ENCODE assay signal across 8 cellular contexts in the genomic region with DNA sequence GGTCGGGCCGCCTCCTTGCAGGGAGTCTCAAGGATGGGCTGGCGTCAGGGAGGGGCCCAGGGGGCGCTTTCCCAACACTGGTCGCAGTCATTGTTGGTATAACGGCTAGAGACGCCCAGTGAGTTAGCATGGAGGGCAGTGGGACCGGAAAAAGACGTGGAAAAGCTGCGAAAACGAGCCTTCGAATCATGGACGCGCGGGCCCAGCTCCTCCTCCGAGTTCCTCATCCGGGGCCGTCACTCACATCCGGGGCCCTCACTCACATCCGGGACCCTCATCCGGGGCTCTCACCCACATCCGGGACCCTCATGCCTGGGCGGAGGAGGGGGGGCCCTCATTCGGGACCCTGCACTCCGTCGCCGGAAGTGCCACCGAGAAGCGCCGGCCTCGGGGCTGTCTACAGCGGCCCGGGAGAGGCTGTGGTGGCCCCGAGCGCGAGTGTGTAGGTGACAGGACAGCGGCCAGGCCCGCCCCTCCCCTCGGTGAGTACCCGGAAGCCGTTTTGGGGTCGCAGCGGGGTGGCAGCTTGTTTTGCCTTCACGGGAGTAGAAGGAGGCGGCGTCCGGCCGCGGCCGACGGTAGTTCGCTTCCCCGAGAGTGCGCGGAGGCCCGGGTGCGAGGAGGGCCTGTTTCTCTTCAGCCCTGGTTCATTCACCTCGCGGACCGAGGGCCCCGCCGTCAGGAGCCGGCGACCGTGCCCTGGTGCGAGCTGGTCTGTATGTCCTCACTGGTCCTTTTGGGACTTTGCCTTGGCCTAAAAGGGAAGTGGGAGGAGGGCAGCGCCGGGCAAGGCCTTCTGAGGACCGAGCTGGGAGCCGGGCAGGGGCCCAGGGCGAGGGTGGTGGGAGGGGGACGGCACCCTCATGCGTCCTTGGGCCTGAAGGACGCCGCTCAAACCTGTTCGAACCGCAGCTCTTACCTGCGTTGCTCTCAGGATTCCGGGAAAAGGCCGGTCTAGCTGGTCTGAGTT. TPM values are rescaled to one million over a fixed set of nuclear protein-coding genes. Genes with fewer than 3 reads are reported as not detected.
A peak's percentile ranks its signal among the peaks of the same experiment; 100 is the strongest.
DNase-seq lines count a peak whose midpoint lies in the region; ATAC-seq, FAIRE-seq and TF ChIP-seq lines count a peak whose summit lies in the region.

A gene with protein sequence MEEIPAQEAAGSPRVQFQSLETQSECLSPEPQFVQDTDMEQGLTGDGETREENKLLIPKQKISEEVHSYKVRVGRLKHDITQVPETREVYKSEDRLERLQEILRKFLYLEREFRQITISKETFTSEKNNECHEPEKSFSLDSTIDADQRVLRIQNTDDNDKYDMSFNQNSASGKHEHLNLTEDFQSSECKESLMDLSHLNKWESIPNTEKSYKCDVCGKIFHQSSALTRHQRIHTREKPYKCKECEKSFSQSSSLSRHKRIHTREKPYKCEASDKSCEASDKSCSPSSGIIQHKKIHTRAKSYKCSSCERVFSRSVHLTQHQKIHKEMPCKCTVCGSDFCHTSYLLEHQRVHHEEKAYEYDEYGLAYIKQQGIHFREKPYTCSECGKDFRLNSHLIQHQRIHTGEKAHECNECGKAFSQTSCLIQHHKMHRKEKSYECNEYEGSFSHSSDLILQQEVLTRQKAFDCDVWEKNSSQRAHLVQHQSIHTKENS (plus strand): TSS at position 337 of the 970 bp plus-strand sequence. CDS start 1,918 bp downstream, outside the sequence.

- peak within 1 kb of the TSS; percentile 97 for H3K27ac Mint-ChIP-seq in activated B cell treated with CpG ODN at 0.5 μM for 24 hours

- TF ChIP-seq CTCF in activated B cell treated with CpG ODN at 0.5 μM for 24 hours (IDR thresholded peaks at IDR 0.05) (no peak), bronchial epithelial cell (IDR thresholded peaks at IDR 0.05; ENCODE audit: insufficient read depth, low read length, severe bottlenecking) (no peak)

- DNase-seq in NCI-H2196 (lab: John Stamatoyannopoulos, UW; ENCODE audit: unreplicated experiment) (peak; percentile 93), activated B cell treated with CpG ODN at 0.5 μM for 24 hours (peak; percentile 85), bronchial epithelial cell (ENCODE audit: low read depth) (peak; percentile 48), iPS-NIHi7 (ENCODE audit: extremely low spot score) (peak; percentile 99), smooth muscle cell of the brain vasculature (ENCODE audit: low read depth, low spot score) (peak; percentile 77)

- ATAC-seq in GM18861 (IDR thresholded peaks at IDR 0.05; ENCODE audit: unreplicated experiment), result peak; percentile 76
- peak; percentile 80 for ATAC-seq in HG03095 (IDR thresholded peaks at IDR 0.05; ENCODE audit: unreplicated experiment)
- ATAC-seq in activated B cell treated with CpG ODN at 0.5 μM for 24 hours (ENCODE audit: low read depth), result peak; percentile 79

- POLR2A ChIA-PET in activated B cell treated with CpG ODN at 0.5 μM for 24 hours (lab: Charles Lee), result interaction anchor here (0.5 to 5.2 kb wide), 35 partner anchors 8 to 1659 kb away, joined by 3 to 69 read pairs (median 4); partner anchors contain the start of genes AP4M1, ARPC1A, ARPC1B and BUD31

- H3K27me3 ChIP-seq in bronchial epithelial cell (ENCODE audit: control insufficient read depth, insufficient read depth, low read length), result no peaks in the 10 kb centered on the region

- peaks cover 50% of the 10 kb centered on the region for H3K4me1 Mint-ChIP-seq in activated B cell treated with CpG ODN at 0.5 μM for 24 hours

- peaks cover 10% of the 10 kb centered on the region for H3K36me3 ChIP-seq in bronchial epithelial cell (ENCODE audit: control insufficient read depth, insufficient read depth, low read length)

- intact Hi-C loops in activated B cell treated with CpG ODN at 0.5 μM for 24 hours (cut with micrococcal nuclease), result loop anchor here (1.0 to 10.0 kb wide), 9 partner anchors 54 to 684 kb away; partner anchors contain the start of genes ARPC1B, BUD31, CPSF4 and PDAP1

- peak within 1 kb of the TSS; percentile 81 for H3K4me3 ChIP-seq in bronchial epithelial cell (ENCODE audit: low read depth, low read length)

- FAIRE-seq in A204.1 (lab: Jason Lieb, UNC) (peak; percentile 55), bronchial epithelial cell (lab: Jason Lieb, UNC) (no peak)

- no peaks in the 10 kb centered on the region for H3K27me3 Mint-ChIP-seq in activated B cell treated with CpG ODN at 0.5 μM for 24 hours

- CTCF ChIA-PET in activated B cell treated with CpG ODN at 0.5 μM for 24 hours (lab: Charles Lee), result interaction anchor here (1.5 kb wide), 1 partner anchor 57 kb away, joined by 3 read pairs; no protein-coding TSS in a partner anchor

- H3K9me3 Mint-ChIP-seq in activated B cell treated with CpG ODN at 0.5 μM for 24 hours, result no peaks in the 10 kb centered on the region

- H3K4me3 Mint-ChIP-seq in activated B cell treated with CpG ODN at 0.5 μM for 24 hours, result peak within 1 kb of the TSS; percentile 97

- peaks cover 65% of the 10 kb centered on the region for H3K36me3 Mint-ChIP-seq in activated B cell treated with CpG ODN at 0.5 μM for 24 hours (ENCODE audit: low read depth)

RNA-seq across cellular contexts. Expression of the gene that starts here (rescaled TPM):
- total RNA-seq in activated B cell treated with CpG ODN at 0.5 μM for 24 hours (98.5 and 116 TPM in 2 replicates), bronchial epithelial cell (46.6 and 51.1 TPM in 2 replicates)

Comparison
In these comparisons a context has a peak if more than half of its experiments do, and no peak if none do; other contexts are left out.
1. Peak in every context shown above with its lines: DNase-seq, ATAC-seq and H3K4me3 ChIP-seq.
2. DNase-seq: peak in every context shown above with its lines; median percentile 99 in iPS-NIHi7; 93 in NCI-H2196; 85 in activated B cell treated with CpG ODN at 0.5 μM for 24 hours; 77 in smooth muscle cell of the brain vasculature; 48 in bronchial epithelial cell.